8 cellular contexts compared by ENCODE assay signal in genomic region chr17:42548070-42548837, GRCh38. TPM values are rescaled to one million over a fixed set of nuclear protein-coding genes. Genes with fewer than 3 reads are reported as not detected.
DNase-seq lines count a peak whose midpoint lies in the region; ATAC-seq and TF ChIP-seq lines count a peak whose summit lies in the region.

No MANE protein-coding gene starts in this region.

- ATAC-seq in HG03135 (IDR thresholded peaks at IDR 0.05; ENCODE audit: unreplicated experiment) (peak; percentile 56), GM18517 (IDR thresholded peaks at IDR 0.05; ENCODE audit: unreplicated experiment) (no peak)

- TF ChIP-seq CTCF in GM06990 (IDR thresholded peaks at IDR 0.05; ENCODE audit: insufficient read depth, low read length, poor library complexity, severe bottlenecking) (peak; percentile 81), Peyer's patch (IDR thresholded peaks at IDR 0.05) (peak; percentile 21 to 79 (median 64))

- H3K4me1 ChIP-seq in Peyer's patch = peaks cover 0 to 17% (median 0%) of the 10 kb centered on the region in 4 donors

- H3K27me3 ChIP-seq in GM06990 (replicated peaks; ENCODE audit: control insufficient read depth, insufficient read depth, low read length) = no peaks in the 10 kb centered on the region
- H3K27me3 ChIP-seq in Peyer's patch = no peaks in the 10 kb centered on the region

- peak overlapping the region in 1 of 4 donors; percentile 53 for H3K27ac ChIP-seq in Peyer's patch

- no peak for TF ChIP-seq POLR2A in Peyer's patch (IDR thresholded peaks at IDR 0.05)

- H3K9me3 ChIP-seq in Peyer's patch = no peaks in the 10 kb centered on the region

- H3K4me3 ChIP-seq in GM06990 (replicated peaks; ENCODE audit: low read depth, low read length) (peak overlapping the region; percentile 61), Peyer's patch (peak overlapping the region; percentile 36 to 59 (median 50))

- DNase-seq in GM06990 (ENCODE audit: extremely low read depth, insufficient read length) (peak; percentile 88), Peyer's patch (peak; percentile 93 to 96 (median 93)), islet precursor cell (peak; percentile 97), SIG-M5 (lab: John Stamatoyannopoulos, UW) (no peak)
- DNase-seq in activated naive CD8-positive, alpha-beta T cell treated with anti-CD3 and anti-CD28 coated beads, Interleukin-2, amount 50 U/mL, for 16 hours (ENCODE audit: low read depth, low spot score) = peak; percentile 64
- peak; percentile 47 to 82 (median 55) for DNase-seq in stimulated activated CD4-positive, alpha-beta T cell treated with anti-CD3 and anti-CD28 coated beads, TNF-alpha, amount 100 ng/mL, for 24 hours (ENCODE audit: low read depth in 3 of 3)

- peaks cover 4% of the 10 kb centered on the region for H3K36me3 ChIP-seq in GM06990 (ENCODE audit: control insufficient read depth, insufficient read depth, low read length)
- peaks cover 0 to 9% (median 0%) of the 10 kb centered on the region in 3 donors for H3K36me3 ChIP-seq in Peyer's patch

RNA-seq across cellular contexts. Expression of gene HSD17B1, which starts 4.5 kb away (rescaled TPM):
- total RNA-seq in Peyer's patch = 1 to 10 TPM in 2 of 4 donors, under 1 TPM in 1, not detected in 1; 0.94 to 3.9 (median 1.7) TPM

RNA-seq across cellular contexts. Expression of gene NAGLU, which starts 12.2 kb away (rescaled TPM):
- total RNA-seq in Peyer's patch = 10 to 100 TPM; 12.4 to 79.2 (median 62.7) TPM

RNA-seq across cellular contexts. Expression of gene COASY, which starts 13.7 kb away (rescaled TPM):
- total RNA-seq in Peyer's patch = 10 to 100 TPM; 42.1 to 95.4 (median 80.2) TPM

RNA-seq across cellular contexts. Expression of gene MLX, which starts 18.6 kb away (rescaled TPM):
- total RNA-seq in Peyer's patch = 100 to 1,000 TPM in 3 of 4 donors, 10 to 100 TPM in 1; 65.2 to 180 (median 133) TPM

RNA-seq across cellular contexts. Expression of gene PSMC3IP, which starts 29.3 kb away (rescaled TPM):
- total RNA-seq in Peyer's patch = 1 to 10 TPM in 2 of 4 donors, not detected in 2; 1.2 to 1.5 TPM
